18 cellular contexts compared by ENCODE assay signal in genomic region chr14:60275932-60276331, GRCh38. TPM values are rescaled to one million over a fixed set of nuclear protein-coding genes. Genes with fewer than 3 reads are reported as not detected.
A peak's percentile ranks its signal among the peaks of the same experiment; 100 is the strongest.
DNase-seq lines count a peak whose midpoint lies in the region; ATAC-seq, FAIRE-seq and TF ChIP-seq lines count a peak whose summit lies in the region.
"Had no signal": no experiment of that assay in that cellular context is flagged by ENCODE, and none has a peak within 500 bp of the region (broad histone marks: within the 10 kb centered on the region; RNA-seq: fewer than 3 reads in every experiment).

No MANE protein-coding gene starts in this region.

- H3K36me3 Mint-ChIP-seq in H9 (ENCODE audit: insufficient read depth in 1 of 3, low read depth in 3 of 3) (peaks cover 0 to 9% (median 8%) of the 10 kb centered on the region in 3 experiments; a peak in 4 of 7 replicates), astrocyte (ENCODE audit: low read depth, unreplicated experiment) (no peaks in the 10 kb centered on the region)

- no peak overlapping the region for H4K91ac ChIP-seq in H9 (ENCODE audit: insufficient read length, low read depth, low read length)

- no peaks in the 10 kb centered on the region for H3F3A ChIP-seq in SK-N-SH (replicated peaks; ENCODE audit: insufficient read depth)

- H2BK20ac ChIP-seq in H9 (ENCODE audit: low read depth, low read length, poor library complexity, severe bottlenecking) = no peak overlapping the region

- WGBS in H9 (ENCODE audit: extremely low coverage, insufficient read length, low lambda C conversion rate) = no CpG with 5 or more reads among the region's 4 CpGs
- 72% methylated on average over 4 of the region's 4 CpGs for WGBS in SK-N-SH (ENCODE audit: low lambda C conversion rate)

- no peaks in the 10 kb centered on the region for H3K9me2 ChIP-seq in SK-N-SH

- no peaks in the 10 kb centered on the region for H3K27me3 ChIP-seq in H9 (ENCODE audit: insufficient read depth, low read length)
- no peaks in the 10 kb centered on the region for H3K27me3 ChIP-seq in astrocyte (ENCODE audit: insufficient read depth, low read length)
- H3K27me3 ChIP-seq in keratinocyte (ENCODE audit: control insufficient read depth, extremely low read depth, insufficient read depth, low read length) = no peaks in the 10 kb centered on the region
- H3K27me3 ChIP-seq in SK-N-SH (ENCODE audit: insufficient read depth) = no peaks in the 10 kb centered on the region

- H3K23me2 ChIP-seq in H9 (ENCODE audit: insufficient read length, low read depth, low read length, poor library complexity, severe bottlenecking) = no peaks in the 10 kb centered on the region

- no peak for TF ChIP-seq RAD21 in SK-N-SH (IDR thresholded peaks at IDR 0.05; ENCODE audit: low read length)

- H3K4me3 ChIP-seq in astrocyte (ENCODE audit: insufficient read depth, low read depth, low read length) (no peak overlapping the region), keratinocyte (ENCODE audit: control insufficient read depth in 2 of 3, extremely low read depth in 1 of 3, insufficient read depth in 2 of 3, low read depth in 1 of 3, low read length in 3 of 3) (no peak overlapping the region), SK-N-SH (ENCODE audit: low read depth in 2 of 2, low read length in 1 of 2) (no peak overlapping the region)

- H3K4me1 Mint-ChIP-seq in H9 (peaks cover 46 to 54% of the 10 kb centered on the region in 2 experiments), astrocyte (ENCODE audit: low read depth, unreplicated experiment) (peaks cover 25% of the 10 kb centered on the region)

- H3K4me3 Mint-ChIP-seq in H9 = no peak overlapping the region
- no peak overlapping the region for H3K4me3 Mint-ChIP-seq in astrocyte (ENCODE audit: unreplicated experiment)

- H2AK5ac ChIP-seq in H9 (ENCODE audit: insufficient read length, low read length) = no peak overlapping the region

- H3K79me1 ChIP-seq in H9 (ENCODE audit: insufficient read depth, low read depth, low read length, poor library complexity, severe bottlenecking) = no peaks in the 10 kb centered on the region

- no peak for TF ChIP-seq EP300 in SK-N-SH (IDR thresholded peaks at IDR 0.05; ENCODE audit: borderline replicate concordance in 1 of 2, low read depth in 1 of 2, low read length in 1 of 2)

- dilution Hi-C loops in keratinocyte (cut with MboI; ENCODE audit: extremely low pct_ligation_motif_present, low sequenced_read_pairs) = no loop called here

- H3K9me3 ChIP-seq in H9 (ENCODE audit: control insufficient read depth, low read depth, low read length) (no peaks in the 10 kb centered on the region), astrocyte (ENCODE audit: insufficient read depth, low read depth, low read length) (no peaks in the 10 kb centered on the region), keratinocyte (ENCODE audit: control insufficient read depth, low read depth, low read length) (no peaks in the 10 kb centered on the region), SK-N-SH (no peaks in the 10 kb centered on the region)

- no peak overlapping the region for H3K27ac ChIP-seq in H9 (ENCODE audit: insufficient read length, low read depth, low read length)
- H3K27ac ChIP-seq in astrocyte (ENCODE audit: low read depth, low read length) = no peak overlapping the region
- H3K27ac ChIP-seq in keratinocyte (ENCODE audit: control insufficient read depth, insufficient read depth, low read length) = no peak overlapping the region
- no peak overlapping the region for H3K27ac ChIP-seq in SK-N-SH (ENCODE audit: low read depth in 2 of 2, low read length in 1 of 2)
- H3K27ac ChIP-seq: C4-2B had no signal

- H3K9ac ChIP-seq in H9 (ENCODE audit: extremely low read depth, insufficient read length, low read length) = no peak overlapping the region
- no peak overlapping the region for H3K9ac ChIP-seq in astrocyte (ENCODE audit: low read length)
- H3K9ac ChIP-seq in keratinocyte (ENCODE audit: control insufficient read depth, extremely low read depth, insufficient read depth, low read length) = no peak overlapping the region
- H3K9ac ChIP-seq in SK-N-SH = no peak overlapping the region

- no peak overlapping the region for H2BK5ac ChIP-seq in H9 (ENCODE audit: insufficient read length, low read length)

- CTCF ChIA-PET in SK-N-SH (lab: Yijun Ruan, JAX) = interaction anchor here (1.4 to 2.4 kb wide), 3 partner anchors 10 to 73 kb away, joined by 3 to 5 read pairs (median 5); no protein-coding TSS in a partner anchor

- TF ChIP-seq CTCF in H9 (conservative IDR thresholded peaks at IDR 0.05) (no peak), astrocyte (IDR thresholded peaks at IDR 0.05; ENCODE audit: insufficient read depth, low read depth, low read length) (no peak), keratinocyte (optimal IDR thresholded peaks at IDR 0.05 in 1 of 3, IDR thresholded peaks at IDR 0.05 in 1 of 3, conservative IDR thresholded peaks at IDR 0.05 in 1 of 3; ENCODE audit: extremely low read depth in 1 of 3, insufficient read depth in 2 of 3, low read length in 3 of 3) (no peak), SK-N-SH (IDR thresholded peaks at IDR 0.05) (no peak)

- H4K20me1 ChIP-seq in H9 (ENCODE audit: control insufficient read depth, insufficient read depth, insufficient read length) (no peaks in the 10 kb centered on the region), astrocyte (ENCODE audit: insufficient read depth, low read length) (peaks cover 82% of the 10 kb centered on the region), keratinocyte (ENCODE audit: control insufficient read depth, extremely low read depth, insufficient read depth, low read length) (peaks cover 2% of the 10 kb centered on the region), SK-N-SH (ENCODE audit: insufficient read depth) (peaks cover 79% of the 10 kb centered on the region)

- H3K56ac ChIP-seq in H9 (ENCODE audit: insufficient read length, low read depth, low read length) = no peak overlapping the region

- no peak overlapping the region for H2AFZ ChIP-seq in H9 (ENCODE audit: low read length)
- no peak overlapping the region for H2AFZ ChIP-seq in astrocyte (ENCODE audit: low read depth, low read length)
- H2AFZ ChIP-seq in keratinocyte (ENCODE audit: control insufficient read depth, low read length) = no peak overlapping the region
- H2AFZ ChIP-seq in SK-N-SH (ENCODE audit: low read depth) = no peak overlapping the region

- ATAC-seq in GM21576 (IDR thresholded peaks at IDR 0.05; ENCODE audit: unreplicated experiment) (no peak), GM19452 (IDR thresholded peaks at IDR 0.05; ENCODE audit: unreplicated experiment) (no peak)

- no peak overlapping the region for H3K23ac ChIP-seq in H9 (ENCODE audit: insufficient read length, low read depth, low read length)

- POLR2A ChIA-PET in SK-N-SH (lab: Yijun Ruan, JAX) = no interaction called here

- H3K4me2 ChIP-seq in H9 (ENCODE audit: insufficient read depth, insufficient read length, low read length) (no peak overlapping the region), astrocyte (ENCODE audit: low read length) (no peak overlapping the region), keratinocyte (ENCODE audit: control insufficient read depth, extremely low read depth, insufficient read depth, low read depth, low read length) (no peak overlapping the region), SK-N-SH (no peak overlapping the region)

- H3K79me2 ChIP-seq in H9 (ENCODE audit: insufficient read depth, low read length) (peaks cover 7% of the 10 kb centered on the region; the same call in 1 of the 2 replicates), astrocyte (ENCODE audit: insufficient read depth, low read length) (peaks cover 95% of the 10 kb centered on the region), keratinocyte (ENCODE audit: control insufficient read depth, insufficient read depth, low read length) (peaks cover 60% of the 10 kb centered on the region), SK-N-SH (ENCODE audit: insufficient read depth) (peaks cover 98% of the 10 kb centered on the region)

- H4K8ac ChIP-seq in H9 (replicated peaks; ENCODE audit: insufficient read length, low read depth, low read length) = no peak overlapping the region

- no peak overlapping the region for H3K18ac ChIP-seq in H9 (ENCODE audit: insufficient read length, low read depth, low read length)

- H2BK12ac ChIP-seq in H9 (ENCODE audit: insufficient read length, low read depth, low read length) = no peak overlapping the region

- no peak for DNase-seq in H9
- DNase-seq in NCI-H526 treated with DMSO at 0.1 percent for 48 hours (lab: John Stamatoyannopoulos, UW) = peak; percentile 51
- DNase-seq in astrocyte (ENCODE audit: low read depth) = peak; percentile 14
- no peak for DNase-seq in keratinocyte (ENCODE audit: low read depth, low spot score)
- no peak for DNase-seq in NCI-H2029 (lab: John Stamatoyannopoulos, UW)
- DNase-seq in SK-N-SH = no peak
- DNase-seq: AML-193, DND-41, GOT3, IMR-90, NCI-H1105, NCI-H2081 treated with DMSO at 0.1 percent for 48 hours, NCI-H748 treated with DMSO at 0.1 percent for 48 hours, RPMI8226 had no signal

- H3K27ac Mint-ChIP-seq in H9 (peak overlapping the region; percentile 13 to 80 (median 57)), astrocyte (ENCODE audit: unreplicated experiment) (no peak overlapping the region)

- FAIRE-seq in astrocyte (lab: Jason Lieb, UNC) = no peak
- FAIRE-seq in keratinocyte (lab: Jason Lieb, UNC) = peak; percentile 20
- FAIRE-seq: G401.6 had no signal

- no peak overlapping the region for H3K4ac ChIP-seq in H9 (ENCODE audit: low read depth, low read length)

- H2BK120ac ChIP-seq in H9 (ENCODE audit: low read depth, low read length, poor library complexity, severe bottlenecking) = no peak overlapping the region

- H3K27me3 Mint-ChIP-seq in H9 (ENCODE audit: low read depth) = no peaks in the 10 kb centered on the region
- no peaks in the 10 kb centered on the region for H3K27me3 Mint-ChIP-seq in astrocyte (ENCODE audit: low read depth, unreplicated experiment)

- H4K5ac ChIP-seq in H9 (ENCODE audit: insufficient read length, low read depth, low read length) = no peak overlapping the region

- H3K36me3 ChIP-seq in astrocyte (ENCODE audit: insufficient read depth, low read length) = no peaks in the 10 kb centered on the region
- no peaks in the 10 kb centered on the region for H3K36me3 ChIP-seq in keratinocyte (ENCODE audit: control insufficient read depth in 2 of 2, extremely low read depth in 1 of 2, insufficient read depth in 2 of 2, low read length in 2 of 2)
- H3K36me3 ChIP-seq in SK-N-SH (replicated peaks in 1 of 2; ENCODE audit: control insufficient read depth in 1 of 2, insufficient read depth in 2 of 2, low read length in 1 of 2) = peaks cover 0 to 12% of the 10 kb centered on the region in 2 experiments

- peaks cover 8% of the 10 kb centered on the region; the same call in 1 of the 2 replicates for H3K4me1 ChIP-seq in H9 (ENCODE audit: insufficient read depth, low read length)
- no peaks in the 10 kb centered on the region for H3K4me1 ChIP-seq in astrocyte (ENCODE audit: insufficient read depth, low read length)
- no peaks in the 10 kb centered on the region for H3K4me1 ChIP-seq in keratinocyte (ENCODE audit: control insufficient read depth, extremely low read depth, insufficient read depth, low read length)
- H3K4me1 ChIP-seq in SK-N-SH (ENCODE audit: control insufficient read depth in 1 of 2, insufficient read depth in 2 of 2, low read depth in 1 of 2, low read length in 1 of 2) = peaks cover 0 to 9% of the 10 kb centered on the region in 2 experiments; a peak in 3 of 4 replicates

- no peak overlapping the region for H3K14ac ChIP-seq in H9 (ENCODE audit: insufficient read depth, low read length)

- H3K9me1 ChIP-seq in keratinocyte (ENCODE audit: control insufficient read depth, extremely low read depth, insufficient read depth, low read length) = no peaks in the 10 kb centered on the region

- H3K9me3 Mint-ChIP-seq in H9 = no peaks in the 10 kb centered on the region
- no peaks in the 10 kb centered on the region for H3K9me3 Mint-ChIP-seq in astrocyte (ENCODE audit: unreplicated experiment)

- no peak overlapping the region for H3T11ph ChIP-seq in H9 (ENCODE audit: low read length)

- no peak overlapping the region for H2BK15ac ChIP-seq in H9 (ENCODE audit: low read depth, low read length)

RNA-seq across cellular contexts. Expression of gene PPM1A, which starts 26.9 kb away (rescaled TPM):
- total RNA-seq in H9 (2021) (41.7 and 49.2 TPM in 2 replicates), astrocyte (46.0 and 50.3 TPM in 2 replicates)
- polyA plus RNA-seq in keratinocyte (27.8 to 44.5 TPM (median 31.5 TPM) in 3 replicates), SK-N-SH (2012; rRNA removed) (11.6 and 12.3 TPM in 2 replicates)
- 42.1 TPM for polyA plus RNA-seq in keratinocyte (2011; ENCODE audit: low read depth)
- polyA plus RNA-seq in keratinocyte (2011; cell fraction: cytosol; rRNA removed) = 26.3 and 41.4 TPM in 2 replicates
- 33.5 and 48.2 TPM in 2 replicates for polyA plus RNA-seq in keratinocyte (2011; cell fraction: nucleus; rRNA removed)
- polyA plus RNA-seq in keratinocyte (2012; ENCODE audit: low replicate concordance) = 31.2 and 58.5 TPM in 2 replicates
- polyA minus RNA-seq in keratinocyte = 22.1 to 72.2 TPM (median 30.7 TPM) in 3 replicates
- 28.0 TPM for polyA minus RNA-seq in keratinocyte (2011; cell fraction: cytosol; rRNA and poly(A)+ RNA removed)
- polyA minus RNA-seq in keratinocyte (2011; cell fraction: nucleus; rRNA and poly(A)+ RNA removed) = 8.8 and 29.3 TPM in 2 replicates
- 16.9 and 20.3 TPM in 2 replicates for polyA plus RNA-seq in SK-N-SH (2012; cell fraction: cytosol; rRNA removed)
- polyA plus RNA-seq in SK-N-SH (2012; cell fraction: nucleus; rRNA removed) = 12.0 and 30.7 TPM in 2 replicates

Comparison
In these comparisons a context has a peak if more than half of its experiments do, and no peak if none do; other contexts are left out.
1. DNase-seq: peak in NCI-H526 treated with DMSO at 0.1 percent for 48 hours (single experiment) and astrocyte (single experiment); none in H9 (single experiment), keratinocyte (single experiment), NCI-H2029 (single experiment) and SK-N-SH (single experiment).